In the genomic region with DNA sequence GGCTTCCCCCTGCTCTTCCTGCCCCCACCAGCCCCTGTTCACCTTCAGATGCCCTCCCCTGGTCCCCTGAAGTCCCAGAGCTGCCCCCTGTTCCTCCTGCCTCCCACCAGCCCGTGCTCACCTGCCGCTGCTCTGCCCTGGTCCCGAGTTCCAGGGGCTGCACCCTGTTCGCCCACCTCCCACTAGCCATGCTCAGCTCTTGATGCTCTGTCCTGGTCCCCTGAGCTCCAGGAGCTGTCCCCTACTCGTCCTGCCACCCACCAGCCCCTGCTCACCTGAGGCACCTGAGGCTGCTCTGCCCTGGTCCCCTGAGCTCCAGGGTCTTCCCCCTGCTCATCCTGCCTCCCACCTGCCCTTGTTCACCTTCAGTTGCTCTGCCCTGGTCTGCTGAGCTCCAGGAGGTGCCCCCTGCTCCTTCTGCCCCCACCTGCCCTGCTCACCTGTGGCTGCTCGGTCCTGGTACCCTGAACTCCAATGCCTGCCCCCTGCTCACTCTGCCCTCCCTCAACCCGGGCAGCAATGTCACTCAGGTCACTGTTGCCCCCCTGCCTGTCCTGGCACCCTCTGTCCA, we compare ENCODE assay signal across 6 cellular contexts.
DNase-seq lines count a peak whose midpoint lies in the region; ATAC-seq, FAIRE-seq and TF ChIP-seq lines count a peak whose summit lies in the region.
"Not testable (repeated sequence)": the region's sequence is repeated elsewhere in the genome, so short reads cannot be mapped to it uniquely, and the experiment has no call there.

No MANE protein-coding gene starts in this region.

- POLR2A ChIA-PET in activated B cell treated with CpG ODN at 0.5 μM for 24 hours (lab: Charles Lee) = interaction anchor here (0.6 to 2.4 kb wide), 6 partner anchors 17 to 448 kb away, joined by 3 to 14 read pairs (median 4); no protein-coding TSS in a partner anchor
- POLR2A ChIA-PET in naive thymus-derived CD4-positive, alpha-beta T cell (lab: Charles Lee) = not testable (repeated sequence)

- not testable (repeated sequence) for H3K27me3 ChIP-seq in naive thymus-derived CD4-positive, alpha-beta T cell (ENCODE audit: control insufficient read depth in 2 of 2, insufficient read depth in 2 of 2, low read length in 2 of 2)

- H3K27ac Mint-ChIP-seq in activated B cell treated with CpG ODN at 0.5 μM for 24 hours = peak overlapping the region; percentile 97
- not testable (repeated sequence) for H3K27ac Mint-ChIP-seq in chondrocyte (ENCODE audit: unreplicated experiment); naive thymus-derived CD4-positive, alpha-beta T cell
- H3K27ac Mint-ChIP-seq in stimulated activated memory B cell treated with anti-CD40 and anti-IgM and Interleukin-4, amounts not matched to agents 10 μg/mL and 1 μg/mL and 100 μg/mL, for 72 hours = peak overlapping the region; percentile 99

- intact Hi-C loops in activated B cell treated with CpG ODN at 0.5 μM for 24 hours (cut with micrococcal nuclease); kidney (cut with DNase I); naive thymus-derived CD4-positive, alpha-beta T cell (cut with micrococcal nuclease): not testable (repeated sequence)

- H3K9me3 ChIP-seq in kidney (ENCODE audit: control insufficient read depth in 1 of 2, low read length in 2 of 2); naive thymus-derived CD4-positive, alpha-beta T cell (ENCODE audit: control insufficient read depth in 2 of 3, low read length in 3 of 3): not testable (repeated sequence)

- H3K4me1 Mint-ChIP-seq in activated B cell treated with CpG ODN at 0.5 μM for 24 hours = peaks cover 50% of the 10 kb centered on the region
- H3K4me1 Mint-ChIP-seq in chondrocyte (ENCODE audit: low read depth); naive thymus-derived CD4-positive, alpha-beta T cell: not testable (repeated sequence)
- H3K4me1 Mint-ChIP-seq in stimulated activated memory B cell treated with anti-CD40 and anti-IgM and Interleukin-4, amounts not matched to agents 10 μg/mL and 1 μg/mL and 100 μg/mL, for 72 hours = peaks cover 58% of the 10 kb centered on the region

- H3K4me3 Mint-ChIP-seq in activated B cell treated with CpG ODN at 0.5 μM for 24 hours = peak overlapping the region; percentile 98
- H3K4me3 Mint-ChIP-seq in chondrocyte (ENCODE audit: unreplicated experiment); naive thymus-derived CD4-positive, alpha-beta T cell: not testable (repeated sequence)
- H3K4me3 Mint-ChIP-seq in stimulated activated memory B cell treated with anti-CD40 and anti-IgM and Interleukin-4, amounts not matched to agents 10 μg/mL and 1 μg/mL and 100 μg/mL, for 72 hours = peak overlapping the region; percentile 95

- not testable (repeated sequence) for DNase-seq in GM12864 (ENCODE audit: low read depth); activated B cell treated with CpG ODN at 0.5 μM for 24 hours; naive thymus-derived CD4-positive, alpha-beta T cell
- DNase-seq in chondrocyte (ENCODE audit: low spot score) (peak; percentile 71), kidney (peak; percentile 53)

- H3K9ac ChIP-seq in kidney (ENCODE audit: low read length in 2 of 2) = not testable (repeated sequence)

- not testable (repeated sequence) for H3K27ac ChIP-seq in kidney (ENCODE audit: low read depth in 2 of 2, low read length in 2 of 2); naive thymus-derived CD4-positive, alpha-beta T cell (ENCODE audit: low read depth, low read length)

- TF ChIP-seq CTCF in GM12864 (IDR thresholded peaks at IDR 0.05; ENCODE audit: low read depth, low read length, missing control alignments); activated B cell treated with CpG ODN at 0.5 μM for 24 hours (IDR thresholded peaks at IDR 0.05); chondrocyte (IDR thresholded peaks at IDR 0.05); kidney (IDR thresholded peaks at IDR 0.05; ENCODE audit: borderline replicate concordance, extremely low read depth, insufficient read depth): not testable (repeated sequence)

- not testable (repeated sequence) for FAIRE-seq in kidney (lab: Jason Lieb, UNC)

- H3K36me3 Mint-ChIP-seq in activated B cell treated with CpG ODN at 0.5 μM for 24 hours (ENCODE audit: low read depth) = peaks cover 35% of the 10 kb centered on the region
- H3K36me3 Mint-ChIP-seq in chondrocyte (ENCODE audit: low read depth); naive thymus-derived CD4-positive, alpha-beta T cell: not testable (repeated sequence)
- peaks cover 59% of the 10 kb centered on the region for H3K36me3 Mint-ChIP-seq in stimulated activated memory B cell treated with anti-CD40 and anti-IgM and Interleukin-4, amounts not matched to agents 10 μg/mL and 1 μg/mL and 100 μg/mL, for 72 hours

- H3K27me3 Mint-ChIP-seq in activated B cell treated with CpG ODN at 0.5 μM for 24 hours; chondrocyte (ENCODE audit: low read depth); naive thymus-derived CD4-positive, alpha-beta T cell; stimulated activated memory B cell treated with anti-CD40 and anti-IgM and Interleukin-4, amounts not matched to agents 10 μg/mL and 1 μg/mL and 100 μg/mL, for 72 hours: not testable (repeated sequence)

- peak overlapping the region; percentile 84 for H3K4me3 ChIP-seq in GM12864 (ENCODE audit: low read depth, low read length)
- H3K4me3 ChIP-seq in kidney (ENCODE audit: low read length in 2 of 2); naive thymus-derived CD4-positive, alpha-beta T cell (ENCODE audit: low read length): not testable (repeated sequence)

- CTCF ChIA-PET in activated B cell treated with CpG ODN at 0.5 μM for 24 hours (lab: Charles Lee); naive thymus-derived CD4-positive, alpha-beta T cell (lab: Charles Lee): not testable (repeated sequence)

- not testable (repeated sequence) for H3K36me3 ChIP-seq in kidney (ENCODE audit: control insufficient read depth in 1 of 2, insufficient read depth in 2 of 2, low read length in 2 of 2); naive thymus-derived CD4-positive, alpha-beta T cell (ENCODE audit: control insufficient read depth in 2 of 3, insufficient read depth in 3 of 3, low read length in 3 of 3)

- ATAC-seq in activated B cell treated with CpG ODN at 0.5 μM for 24 hours (ENCODE audit: low read depth); stimulated activated memory B cell treated with anti-CD40 and anti-IgM and Interleukin-4, amounts not matched to agents 10 μg/mL and 1 μg/mL and 100 μg/mL, for 72 hours: not testable (repeated sequence)
- ATAC-seq in naive thymus-derived CD4-positive, alpha-beta T cell = peak; percentile 18

- H3K4me1 ChIP-seq in kidney (ENCODE audit: control insufficient read depth in 1 of 2, insufficient read depth in 1 of 2, low read depth in 1 of 2, low read length in 2 of 2); naive thymus-derived CD4-positive, alpha-beta T cell (ENCODE audit: control insufficient read depth in 2 of 2, insufficient read depth in 2 of 2, low read length in 2 of 2): not testable (repeated sequence)

- H3K9me3 Mint-ChIP-seq in activated B cell treated with CpG ODN at 0.5 μM for 24 hours; naive thymus-derived CD4-positive, alpha-beta T cell; stimulated activated memory B cell treated with anti-CD40 and anti-IgM and Interleukin-4, amounts not matched to agents 10 μg/mL and 1 μg/mL and 100 μg/mL, for 72 hours: not testable (repeated sequence)
- peaks cover 10% of the 10 kb centered on the region for H3K9me3 Mint-ChIP-seq in chondrocyte (ENCODE audit: low read depth)
